Comparison of ENCODE assay signal across 11 cellular contexts in genomic region chr17:80989586-80989913, GRCh38. TPM values are rescaled to one million over a fixed set of nuclear protein-coding genes. Genes with fewer than 3 reads are reported as not detected.
A peak's percentile ranks its signal among the peaks of the same experiment; 100 is the strongest.
DNase-seq lines count a peak whose midpoint lies in the region; ATAC-seq and TF ChIP-seq lines count a peak whose summit lies in the region.
"Had no signal": no experiment of that assay in that cellular context is flagged by ENCODE, and none has a peak within 500 bp of the region (broad histone marks: within the 10 kb centered on the region; RNA-seq: fewer than 3 reads in every experiment).

No MANE protein-coding gene starts in this region.

- no peaks in the 10 kb centered on the region for H3K9me3 ChIP-seq in Panc1 (ENCODE audit: control insufficient read depth, insufficient read depth, low read depth, low read length)
- H3K9me3 ChIP-seq in endocrine pancreas (ENCODE audit: control insufficient read depth, low read length) = no peaks in the 10 kb centered on the region
- H3K9me3 ChIP-seq in tibial artery = no peaks in the 10 kb centered on the region
- H3K9me3 ChIP-seq: sigmoid colon had no signal

- peak overlapping the region; percentile 26 to 55 for H3K4me3 ChIP-seq in Panc1 (ENCODE audit: low read depth in 2 of 2, low read length in 2 of 2)
- H3K4me3 ChIP-seq in endocrine pancreas (ENCODE audit: control insufficient read depth, insufficient read depth, low read length) = no peak overlapping the region
- H3K4me3 ChIP-seq in tibial artery = no peak overlapping the region
- H3K4me3 ChIP-seq: hepatocyte had no signal

- H3K4me1 ChIP-seq in Panc1 (ENCODE audit: control insufficient read depth, insufficient read depth, low read length) (peaks cover 22% of the 10 kb centered on the region), endocrine pancreas (ENCODE audit: control insufficient read depth, insufficient read depth, low read length) (no peaks in the 10 kb centered on the region), tibial artery (peaks cover 0 to 55% (median 34%) of the 10 kb centered on the region in 4 donors)

- in situ Hi-C loops in Panc1 (cut with HindIII; ENCODE audit: low pct_unique_long_range_greater_than_20kb, low sequenced_read_pairs) = no loop called here

- H3K4me3 Mint-ChIP-seq in activated naive CD8-positive, alpha-beta T cell treated with anti-CD3 and anti-CD28 coated beads, Interleukin-2, amount 10 ng/mL, durations not matched to agents 7 days and 5 days = no peak overlapping the region
- H3K4me3 Mint-ChIP-seq in activated naive CD8-positive, alpha-beta T cell treated with anti-CD3 and anti-CD28 coated beads, Interleukin-2, amount 50 U/mL, for 24 hours = no peak overlapping the region
- peak overlapping the region; percentile 79 for H3K4me3 Mint-ChIP-seq in type B pancreatic cell

- no peak for ATAC-seq in activated naive CD8-positive, alpha-beta T cell treated with anti-CD3 and anti-CD28 coated beads, Interleukin-2, amount 10 ng/mL, durations not matched to agents 7 days and 5 days (ENCODE audit: low read depth)
- ATAC-seq in activated naive CD8-positive, alpha-beta T cell treated with anti-CD3 and anti-CD28 coated beads, Interleukin-2, amount 50 U/mL, for 24 hours = no peak
- ATAC-seq in Panc1 (peak; percentile 12), HG03378 (IDR thresholded peaks at IDR 0.05; ENCODE audit: unreplicated experiment) (no peak)

- no peak for TF ChIP-seq CTCF in Panc1 (IDR thresholded peaks at IDR 0.05)
- TF ChIP-seq CTCF in type B pancreatic cell (conservative IDR thresholded peaks at IDR 0.05) = no peak
- TF ChIP-seq CTCF in tibial artery (IDR thresholded peaks at IDR 0.05) = no peak

- POLR2A ChIA-PET in activated naive CD8-positive, alpha-beta T cell treated with anti-CD3 and anti-CD28 coated beads, Interleukin-2, amount 10 ng/mL, durations not matched to agents 7 days and 5 days (lab: Charles Lee) = interaction anchor here (1.0 to 1.5 kb wide), 3 partner anchors 12 to 249 kb away, joined by 3 to 4 read pairs (median 3); partner anchors contain the start of genes NDUFAF8 and TEPSIN
- POLR2A ChIA-PET in Panc1 (lab: Charles Lee) = no interaction called here

- BruUV-seq in Panc1 (replicated peaks; lab: Mats Ljungman, UMichigan) = no TSS peak

- H3K9ac ChIP-seq in endocrine pancreas (ENCODE audit: control insufficient read depth, insufficient read depth, low read length) = peak overlapping the region; percentile 24

- intact Hi-C loops in Panc1 (cut with micrococcal nuclease; ENCODE audit: unreplicated experiment) (no loop called here), tibial artery (cut with DNase I; ENCODE audit: low total_unique reads) (no loop called here)

- H3K4me1 Mint-ChIP-seq in activated naive CD8-positive, alpha-beta T cell treated with anti-CD3 and anti-CD28 coated beads, Interleukin-2, amount 10 ng/mL, durations not matched to agents 7 days and 5 days = peaks cover 14% of the 10 kb centered on the region
- peaks cover 21% of the 10 kb centered on the region for H3K4me1 Mint-ChIP-seq in activated naive CD8-positive, alpha-beta T cell treated with anti-CD3 and anti-CD28 coated beads, Interleukin-2, amount 50 U/mL, for 24 hours
- H3K4me1 Mint-ChIP-seq in type B pancreatic cell (ENCODE audit: unreplicated experiment) = no peaks in the 10 kb centered on the region

- H3K27me3 Mint-ChIP-seq in activated naive CD8-positive, alpha-beta T cell treated with anti-CD3 and anti-CD28 coated beads, Interleukin-2, amount 10 ng/mL, durations not matched to agents 7 days and 5 days = peaks cover 5% of the 10 kb centered on the region
- peaks cover 2% of the 10 kb centered on the region for H3K27me3 Mint-ChIP-seq in activated naive CD8-positive, alpha-beta T cell treated with anti-CD3 and anti-CD28 coated beads, Interleukin-2, amount 50 U/mL, for 24 hours
- peaks cover 11% of the 10 kb centered on the region for H3K27me3 Mint-ChIP-seq in type B pancreatic cell

- CTCF ChIA-PET in Panc1 (lab: Charles Lee) = interaction anchor here (0.5 to 0.9 kb wide), 2 partner anchors 233 to 249 kb away, joined by 3 to 17 read pairs; partner anchors contain the start of genes CEP131, NDUFAF8 and TEPSIN

- H3K9me3 Mint-ChIP-seq in activated naive CD8-positive, alpha-beta T cell treated with anti-CD3 and anti-CD28 coated beads, Interleukin-2, amount 10 ng/mL, durations not matched to agents 7 days and 5 days = no peaks in the 10 kb centered on the region
- H3K9me3 Mint-ChIP-seq in activated naive CD8-positive, alpha-beta T cell treated with anti-CD3 and anti-CD28 coated beads, Interleukin-2, amount 50 U/mL, for 24 hours = no peaks in the 10 kb centered on the region
- H3K9me3 Mint-ChIP-seq in type B pancreatic cell = no peaks in the 10 kb centered on the region

- no peaks in the 10 kb centered on the region for H3K36me3 Mint-ChIP-seq in activated naive CD8-positive, alpha-beta T cell treated with anti-CD3 and anti-CD28 coated beads, Interleukin-2, amount 10 ng/mL, durations not matched to agents 7 days and 5 days
- peaks cover 3% of the 10 kb centered on the region for H3K36me3 Mint-ChIP-seq in activated naive CD8-positive, alpha-beta T cell treated with anti-CD3 and anti-CD28 coated beads, Interleukin-2, amount 50 U/mL, for 24 hours (ENCODE audit: low read depth)
- no peaks in the 10 kb centered on the region for H3K36me3 Mint-ChIP-seq in type B pancreatic cell

- H3K27me3 ChIP-seq in Panc1 (ENCODE audit: control insufficient read depth, insufficient read depth, low read length) (no peaks in the 10 kb centered on the region), endocrine pancreas (ENCODE audit: control insufficient read depth, insufficient read depth, low read length) (no peaks in the 10 kb centered on the region), tibial artery (no peaks in the 10 kb centered on the region)
- H3K27me3 ChIP-seq: hepatocyte, sigmoid colon had no signal

- H3K36me3 ChIP-seq in Panc1 (ENCODE audit: control insufficient read depth, insufficient read depth, low read length) = no peaks in the 10 kb centered on the region; the same call in 1 of the 2 replicates
- no peaks in the 10 kb centered on the region for H3K36me3 ChIP-seq in endocrine pancreas (ENCODE audit: control insufficient read depth, insufficient read depth, low read length)
- H3K36me3 ChIP-seq in tibial artery = peaks cover 0 to 8% (median 0%) of the 10 kb centered on the region in 3 donors

- H3K27ac Mint-ChIP-seq in activated naive CD8-positive, alpha-beta T cell treated with anti-CD3 and anti-CD28 coated beads, Interleukin-2, amount 10 ng/mL, durations not matched to agents 7 days and 5 days = no peak overlapping the region
- H3K27ac Mint-ChIP-seq in activated naive CD8-positive, alpha-beta T cell treated with anti-CD3 and anti-CD28 coated beads, Interleukin-2, amount 50 U/mL, for 24 hours = no peak overlapping the region
- no peak overlapping the region for H3K27ac Mint-ChIP-seq in type B pancreatic cell

- H3K27ac ChIP-seq in Panc1 (ENCODE audit: low read length) (peak overlapping the region; percentile 36; the same call in 1 of the 2 replicates), tibial artery (no peak overlapping the region)
- H3K27ac ChIP-seq: hepatocyte had no signal

- DNase-seq in activated naive CD8-positive, alpha-beta T cell treated with anti-CD3 and anti-CD28 coated beads, Interleukin-2, amount 10 ng/mL, durations not matched to agents 7 days and 5 days = peak; percentile 35
- no peak for DNase-seq in activated naive CD8-positive, alpha-beta T cell treated with anti-CD3 and anti-CD28 coated beads, Interleukin-2, amount 50 U/mL, for 24 hours
- DNase-seq in Panc1 (ENCODE audit: low read depth, low spot score) (no peak), type B pancreatic cell (ENCODE audit: extremely low spot score, unreplicated experiment) (no peak), UCSD-AML1 (lab: John Stamatoyannopoulos, UW; ENCODE audit: unreplicated experiment) (no peak), tibial artery (no peak)
- DNase-seq: cortex of kidney had no signal

RNA-seq across cellular contexts. Expression of gene CHMP6, which starts 2.1 kb away (rescaled TPM):
- 10 to 100 TPM; 32.5 to 33.0 TPM for total RNA-seq in activated naive CD8-positive, alpha-beta T cell treated with anti-CD3 and anti-CD28 coated beads, Interleukin-2, amount 10 ng/mL, durations not matched to agents 7 days and 5 days
- 43.7 TPM for total RNA-seq in Panc1 (2021; ENCODE audit: unreplicated experiment)
- polyA plus RNA-seq in Panc1 (2012; ENCODE audit: insufficient read length) = 39.1 TPM
- total RNA-seq in type B pancreatic cell (ENCODE audit: low replicate concordance) = 29.1 and 33.4 TPM in 2 replicates

RNA-seq across cellular contexts. Expression of gene BAIAP2, which starts 45.4 kb away (rescaled TPM):
- 1 to 10 TPM; 7.4 to 7.5 TPM for total RNA-seq in activated naive CD8-positive, alpha-beta T cell treated with anti-CD3 and anti-CD28 coated beads, Interleukin-2, amount 10 ng/mL, durations not matched to agents 7 days and 5 days
- 125 TPM for total RNA-seq in Panc1 (2021; ENCODE audit: unreplicated experiment)
- 117 TPM for polyA plus RNA-seq in Panc1 (2012; ENCODE audit: insufficient read length)
- total RNA-seq in type B pancreatic cell (ENCODE audit: low replicate concordance) = 62.7 and 120 TPM in 2 replicates

Comparison
In these comparisons a context has a peak if more than half of its experiments do, and no peak if none do; other contexts are left out.
1. H3K4me3 ChIP-seq: peak in Panc1 (2 of 2); none in endocrine pancreas (single experiment) and tibial artery (0 of 2).